8 cellular contexts compared by ENCODE assay signal in genomic region chr13:38349386-38350113, GRCh38. TPM values are rescaled to one million over a fixed set of nuclear protein-coding genes. Genes with fewer than 3 reads are reported as not detected.
DNase-seq lines count a peak whose midpoint lies in the region; ATAC-seq and TF ChIP-seq lines count a peak whose summit lies in the region.

TSS of gene UFM1 (plus strand) at chr13:38349851. CDS start at chr13:38349920, 69 bp downstream.

- H3K79me2 ChIP-seq in OCI-LY1 (ENCODE audit: insufficient read depth, low read length) = peaks cover 20% of the 10 kb centered on the region

- peak; percentile 85 for DNase-seq in Calu3
- peak; percentile 82 for DNase-seq in activated CD8-positive, alpha-beta memory T cell treated with anti-CD3 and anti-CD28 coated beads, Interleukin-2, amount 50 U/mL, for 4 hours
- peak; percentile 93 for DNase-seq in mesenteric fat pad (ENCODE audit: low spot score)
- DNase-seq in stimulated activated CD8-positive, alpha-beta memory T cell treated with anti-CD3 and anti-CD28 coated beads, Interleukin-15, amount 100 ng/mL, for 24 hours (ENCODE audit: low read depth) = peak; percentile 55

- H3K27ac ChIP-seq in HUES64 (ENCODE audit: low read depth, low read length) = peak within 1 kb of the TSS; percentile 78
- peak within 1 kb of the TSS; percentile 44 for H3K27ac ChIP-seq in OCI-LY1 (ENCODE audit: low read depth, low read length, poor library complexity, severe bottlenecking)

- H3K4me3 ChIP-seq in HUES64 (ENCODE audit: low read length) = peak within 1 kb of the TSS; percentile 82
- H3K4me3 ChIP-seq in OCI-LY1 (ENCODE audit: low read depth, low read length, poor library complexity, severe bottlenecking) = peak within 1 kb of the TSS; percentile 100

- intact Hi-C loops in Calu3 (cut with micrococcal nuclease; ENCODE audit: unreplicated experiment) = no loop called here

- H3K36me3 ChIP-seq in HUES64 (ENCODE audit: insufficient read depth, low read length) = peaks cover 33% of the 10 kb centered on the region
- peaks cover 28% of the 10 kb centered on the region for H3K36me3 ChIP-seq in OCI-LY1 (ENCODE audit: insufficient read depth, low read length)

- no peaks in the 10 kb centered on the region for H3K27me3 Mint-ChIP-seq in Calu3 (ENCODE audit: unreplicated experiment)

- in situ Hi-C loops in endometrial microvascular endothelial cells (cut with HindIII; ENCODE audit: inconsistent ontology term, low pct_unique_long_range_greater_than_20kb, low sequenced_read_pairs) = no loop called here

- no peaks in the 10 kb centered on the region for H3K9me3 ChIP-seq in HUES64 (ENCODE audit: insufficient read depth, low read depth, low read length)
- no peaks in the 10 kb centered on the region for H3K9me3 ChIP-seq in OCI-LY1 (ENCODE audit: low read length)

- BruUV-seq in Calu3 (replicated peaks; lab: Mats Ljungman, UMichigan) = no TSS peak

- peak within 1 kb of the TSS; percentile 82 for H3K4me3 Mint-ChIP-seq in Calu3 (ENCODE audit: low read depth, unreplicated experiment)

- no peaks in the 10 kb centered on the region for H3F3A ChIP-seq in OCI-LY1 (ENCODE audit: insufficient read depth, low read length)

- peak within 1 kb of the TSS; percentile 91 for H3K9ac ChIP-seq in HUES64 (ENCODE audit: low read depth, low read length)
- peak within 1 kb of the TSS; percentile 98 for H3K9ac ChIP-seq in OCI-LY1 (ENCODE audit: low read length)

- peaks cover 14% of the 10 kb centered on the region for H3K4me1 Mint-ChIP-seq in Calu3 (ENCODE audit: low read depth, unreplicated experiment)

- peak within 1 kb of the TSS; percentile 93 for H3K4me2 ChIP-seq in OCI-LY1 (ENCODE audit: low read length)

- H4K20me1 ChIP-seq in OCI-LY1 (ENCODE audit: insufficient read depth, low read length) = no peaks in the 10 kb centered on the region

- CTCF ChIA-PET in Calu3 (lab: Charles Lee) = interaction anchor here (0.5 to 1.6 kb wide), 4 partner anchors 37 to 840 kb away, joined by 3 to 5 read pairs (median 3); no protein-coding TSS in a partner anchor

- peak within 1 kb of the TSS; percentile 90 for H2AFZ ChIP-seq in OCI-LY1 (ENCODE audit: low read length)

- WGBS in HUES64 = under 1% methylated on average over 40 of the region's 41 CpGs

- TF ChIP-seq CTCF in Calu3 (IDR thresholded peaks at IDR 0.05; ENCODE audit: unreplicated experiment) (no peak), OCI-LY1 (IDR thresholded peaks at IDR 0.05; ENCODE audit: low read length) (no peak)

- H3K4me1 ChIP-seq in HUES64 (ENCODE audit: insufficient read depth, low read length) (peaks cover 35% of the 10 kb centered on the region), OCI-LY1 (ENCODE audit: insufficient read depth, low read length, severe bottlenecking) (peaks cover 23% of the 10 kb centered on the region)

- H3K27ac Mint-ChIP-seq in Calu3 (ENCODE audit: unreplicated experiment) = peak within 1 kb of the TSS; percentile 97

- peak; percentile 95 for ATAC-seq in GM21447 (IDR thresholded peaks at IDR 0.05; ENCODE audit: unreplicated experiment)

- peaks cover 46% of the 10 kb centered on the region for H3K36me3 Mint-ChIP-seq in Calu3 (ENCODE audit: insufficient read depth, unreplicated experiment)

- H3K27me3 ChIP-seq in HUES64 (ENCODE audit: insufficient read depth, low read length) (no peaks in the 10 kb centered on the region), OCI-LY1 (ENCODE audit: insufficient read depth, low read length) (no peaks in the 10 kb centered on the region)

- no peaks in the 10 kb centered on the region for H3K9me3 Mint-ChIP-seq in Calu3 (ENCODE audit: low read depth, unreplicated experiment)

- no peaks in the 10 kb centered on the region for H3K9me2 ChIP-seq in OCI-LY1 (ENCODE audit: low read depth, low read length)

RNA-seq across cellular contexts. Expression of gene UFM1, which starts in this region (rescaled TPM):
- total RNA-seq in Calu3 (2022) (40.1 and 44.0 TPM in 2 replicates), endometrial microvascular endothelial cells (ENCODE audit: inconsistent ontology term) (55.0 TPM), mesenteric fat pad (57.4 TPM)
- polyA plus RNA-seq in HUES64 (2013, experiment 1 of 2) = 32.9 TPM
- polyA plus RNA-seq in HUES64 (2013, experiment 2 of 2) = 32.9 TPM

Comparison
In these comparisons a context has a peak if more than half of its experiments do, and no peak if none do; other contexts are left out.
1. Peak in every context shown above with its lines: DNase-seq, ATAC-seq, H3K4me3 ChIP-seq and H3K27ac ChIP-seq.